Comparison of ENCODE assay signal across 8 cellular contexts in genomic region chr2:206765242-206766056, GRCh38. TPM values are rescaled to one million over a fixed set of nuclear protein-coding genes. Genes with fewer than 3 reads are reported as not detected.
A peak's percentile ranks its signal among the peaks of the same experiment; 100 is the strongest.
DNase-seq lines count a peak whose midpoint lies in the region; ATAC-seq and TF ChIP-seq lines count a peak whose summit lies in the region.

FASTKD2 (plus strand) TSS chr2:206765606; CDS start chr2:206766694, 1,088 bp downstream.
MDH1B (minus strand) TSS chr2:206765328; CDS start chr2:206765271, 57 bp downstream.

- peak; percentile 71 for DNase-seq in COLO829 (ENCODE audit: low spot score)
- DNase-seq in HT1080 (ENCODE audit: low read depth): peak; percentile 92
- DNase-seq in NOMO-1 treated with DMSO at 0.1 percent for 48 hours (lab: John Stamatoyannopoulos, UW; ENCODE audit: unreplicated experiment): peak; percentile 89
- peak; percentile 68 for DNase-seq in activated CD8-positive, alpha-beta memory T cell treated with anti-CD3 and anti-CD28 coated beads, Interleukin-2, amount 50 U/mL, for 1 hour (ENCODE audit: extremely low read depth)
- peak; percentile 93 for DNase-seq in endodermal cell
- DNase-seq in mesenteric fat pad (ENCODE audit: low spot score): peak; percentile 95
- peak; percentile 56 for DNase-seq in stimulated activated CD8-positive, alpha-beta memory T cell treated with anti-CD3 and anti-CD28 coated beads, Interleukin-15, amount 100 ng/mL, for 1 hour (ENCODE audit: low read depth)

- peak within 1 kb of the TSS; percentile 96 for H3K27ac Mint-ChIP-seq in endodermal cell

- H3K27me3 ChIP-seq in endodermal cell (ENCODE audit: control insufficient read depth, insufficient read depth, low read length, poor library complexity, severe bottlenecking): peaks cover 27% of the 10 kb centered on the region

- peak within 1 kb of the TSS; percentile 97 for H3K4me3 ChIP-seq in endodermal cell (ENCODE audit: low read length)

- H3K9me3 ChIP-seq in endodermal cell (ENCODE audit: control insufficient read depth, low read length): no peaks in the 10 kb centered on the region

- peaks cover 6% of the 10 kb centered on the region for H3K27me3 Mint-ChIP-seq in endodermal cell (ENCODE audit: insufficient read depth)

- peaks cover 26% of the 10 kb centered on the region for H3K36me3 ChIP-seq in endodermal cell (ENCODE audit: control insufficient read depth, insufficient read depth, low read length)

- peak within 1 kb of the TSS; percentile 86 for H3K9ac ChIP-seq in endodermal cell (ENCODE audit: extremely low read depth, low read length, poor library complexity, severe bottlenecking)

- TF ChIP-seq CTCF in endodermal cell (conservative IDR thresholded peaks at IDR 0.05): no peak

- 0% methylated on average over 36 to 46 of the region's 46 CpGs for WGBS in endodermal cell (ENCODE audit: insufficient coverage in 1 of 2, insufficient read length in 1 of 2), 2 experiments

- H3K9me3 Mint-ChIP-seq in endodermal cell: no peaks in the 10 kb centered on the region

- peak within 1 kb of the TSS; percentile 4 for H3K27ac ChIP-seq in endodermal cell (ENCODE audit: low read depth, low read length)

- peaks cover 27% of the 10 kb centered on the region for H3K36me3 Mint-ChIP-seq in endodermal cell (ENCODE audit: low read depth)

- H3K4me1 Mint-ChIP-seq in endodermal cell: peaks cover 6% of the 10 kb centered on the region

- H3K4me1 ChIP-seq in endodermal cell (ENCODE audit: control insufficient read depth, insufficient read depth, low read length): no peaks in the 10 kb centered on the region

- peak within 1 kb of the TSS; percentile 91 for H3K4me3 Mint-ChIP-seq in endodermal cell

- peak; percentile 90 for ATAC-seq in GM21360 (IDR thresholded peaks at IDR 0.05; ENCODE audit: unreplicated experiment)

RNA-seq across cellular contexts. Expression of gene FASTKD2, which starts in this region (rescaled TPM):
- 47.1 and 48.0 TPM in 2 replicates for total RNA-seq in HT1080 (2014; rRNA removed; shearing (Covaris generic))
- polyA plus RNA-seq in HT1080 (2015; cell fraction: cytosol; rRNA removed): 37.4 and 40.8 TPM in 2 replicates
- polyA plus RNA-seq in HT1080 (2015; cell fraction: nucleus; rRNA removed): 101 and 113 TPM in 2 replicates
- 10 to 100 TPM; 31.3 to 31.6 TPM for total RNA-seq in endodermal cell
- 32.7 TPM for polyA plus RNA-seq in endodermal cell (2013, experiment 1 of 2)
- polyA plus RNA-seq in endodermal cell (2013, experiment 2 of 2): 29.8 TPM
- total RNA-seq in mesenteric fat pad: 19.9 TPM

RNA-seq across cellular contexts. Expression of gene MDH1B, which starts in this region (rescaled TPM):
- total RNA-seq in HT1080 (2014; rRNA removed; shearing (Covaris generic)): 0.29 and 1.1 TPM in 2 replicates
- 1.00 and 1.4 TPM in 2 replicates for polyA plus RNA-seq in HT1080 (2015; cell fraction: cytosol; rRNA removed)
- polyA plus RNA-seq in HT1080 (2015; cell fraction: nucleus; rRNA removed): 0.57 and 0.67 TPM in 2 replicates
- total RNA-seq in endodermal cell (1 to 10 TPM; 1.5 to 2.9 TPM), mesenteric fat pad (0.19 TPM)
- polyA plus RNA-seq in endodermal cell (2013, experiment 1 of 2): 1.7 TPM
- polyA plus RNA-seq in endodermal cell (2013, experiment 2 of 2): 1.4 TPM

Comparison
In these comparisons a context has a peak if more than half of its experiments do, and no peak if none do; other contexts are left out.
1. Peak in every context shown above with its lines: DNase-seq, ATAC-seq, H3K4me3 ChIP-seq and H3K27ac ChIP-seq.